17 cellular contexts compared by ENCODE assay signal in the genomic region with DNA sequence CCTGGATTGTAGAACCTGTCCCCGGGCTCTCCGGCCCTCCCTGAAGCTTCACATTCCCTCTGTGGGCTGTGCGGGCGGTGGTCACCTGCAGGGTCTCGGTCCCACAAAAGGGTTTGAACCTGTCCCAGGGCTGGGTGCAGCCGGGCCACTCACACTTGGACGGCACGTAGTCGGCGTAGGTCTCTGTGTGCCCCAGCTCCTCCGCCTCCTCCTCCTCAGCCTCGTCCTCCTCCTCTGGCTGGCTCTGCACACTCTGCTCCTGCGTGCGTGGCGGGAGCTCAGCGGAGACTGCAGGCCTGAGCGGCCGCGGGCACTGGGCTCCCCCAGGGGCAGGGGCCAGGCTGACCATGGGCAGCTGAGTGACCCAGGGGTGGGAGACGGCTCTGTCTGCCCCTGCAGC.
"Had no signal": no experiment of that assay in that cellular context is flagged by ENCODE, and none has a peak within 500 bp of the region (broad histone marks: within the 10 kb centered on the region; RNA-seq: fewer than 3 reads in every experiment).

No MANE protein-coding gene starts in this region.

- H3K4me1 Mint-ChIP-seq: central memory CD8-positive, alpha-beta T cell had no signal

- DNase-seq: activated CD8-positive, alpha-beta memory T cell treated with anti-CD3 and anti-CD28 coated beads, Interleukin-2, amount 50 U/mL, for 4 hours; activated CD8-positive, alpha-beta T cell treated with anti-CD3 and anti-CD28 coated beads, Interleukin-2, amount 10 ng/mL, durations not matched to agents 7 days and 5 days; activated gamma-delta T cell; head of caudate nucleus; left ventricle myocardium inferior; naive B cell; stimulated activated CD4-positive, alpha-beta T cell treated with anti-CD3 and anti-CD28 coated beads, Interleukin-4, amount 100 ng/mL, for 4 hours had no signal

- H3K36me3 Mint-ChIP-seq: naive B cell had no signal

- H3K27me3 ChIP-seq: ascending aorta, colonic mucosa, upper lobe of left lung had no signal

- H3K27ac Mint-ChIP-seq: activated CD8-positive, alpha-beta T cell treated with anti-CD3 and anti-CD28 coated beads, Interleukin-2, amount 10 ng/mL, durations not matched to agents 7 days and 5 days; activated naive CD4-positive, alpha-beta T cell treated with anti-CD3 and anti-CD28 coated beads, Interleukin-2, amount 50 U/mL, for 24 hours; memory B cell; stimulated activated naive B cell treated with anti-CD40 and anti-IgM and Interleukin-4, amounts not matched to agents 10 μg/mL and 1 μg/mL and 100 μg/mL, for 72 hours had no signal

- H2AFZ ChIP-seq: parathyroid adenoma had no signal

- H3K27ac ChIP-seq: colonic mucosa, left ventricle myocardium inferior, parathyroid adenoma, thoracic aorta had no signal

- H3K4me3 ChIP-seq: ascending aorta, colonic mucosa, left ventricle myocardium inferior, thoracic aorta, upper lobe of left lung had no signal

- H3K4me1 ChIP-seq: colonic mucosa, left ventricle myocardium inferior, parathyroid adenoma had no signal

- H3K9me3 Mint-ChIP-seq: activated CD4-positive, alpha-beta T cell treated with anti-CD3 and anti-CD28 coated beads, Interleukin-2, amount 10 ng/mL, durations not matched to agents 7 days and 5 days; activated naive CD4-positive, alpha-beta T cell treated with anti-CD3 and anti-CD28 coated beads, Interleukin-2, amount 50 U/mL, for 24 hours; central memory CD8-positive, alpha-beta T cell; memory B cell; naive B cell; stimulated activated naive B cell treated with anti-CD40 and anti-IgM and Interleukin-4, amounts not matched to agents 10 μg/mL and 1 μg/mL and 100 μg/mL, for 72 hours had no signal

- H3K4me3 Mint-ChIP-seq: activated CD4-positive, alpha-beta T cell treated with anti-CD3 and anti-CD28 coated beads, Interleukin-2, amount 10 ng/mL, durations not matched to agents 7 days and 5 days; activated CD8-positive, alpha-beta T cell treated with anti-CD3 and anti-CD28 coated beads, Interleukin-2, amount 10 ng/mL, durations not matched to agents 7 days and 5 days; activated naive CD4-positive, alpha-beta T cell treated with anti-CD3 and anti-CD28 coated beads, Interleukin-2, amount 50 U/mL, for 24 hours; central memory CD8-positive, alpha-beta T cell; memory B cell; naive B cell; stimulated activated naive B cell treated with anti-CD40 and anti-IgM and Interleukin-4, amounts not matched to agents 10 μg/mL and 1 μg/mL and 100 μg/mL, for 72 hours had no signal

- H3K9ac ChIP-seq: parathyroid adenoma had no signal

- H3K27me3 Mint-ChIP-seq: activated CD4-positive, alpha-beta T cell treated with anti-CD3 and anti-CD28 coated beads, Interleukin-2, amount 10 ng/mL, durations not matched to agents 7 days and 5 days; activated naive CD4-positive, alpha-beta T cell treated with anti-CD3 and anti-CD28 coated beads, Interleukin-2, amount 50 U/mL, for 24 hours; central memory CD8-positive, alpha-beta T cell; memory B cell; naive B cell; stimulated activated naive B cell treated with anti-CD40 and anti-IgM and Interleukin-4, amounts not matched to agents 10 μg/mL and 1 μg/mL and 100 μg/mL, for 72 hours had no signal

- H3K9me3 ChIP-seq: ascending aorta, colonic mucosa, left ventricle myocardium inferior, thoracic aorta, upper lobe of left lung had no signal
